8 cellular contexts compared by ENCODE assay signal in genomic region chr1:220272047-220272840, GRCh38. TPM values are rescaled to one million over a fixed set of nuclear protein-coding genes. Genes with fewer than 3 reads are reported as not detected.
DNase-seq lines count a peak whose midpoint lies in the region; ATAC-seq and TF ChIP-seq lines count a peak whose summit lies in the region.

A gene with protein sequence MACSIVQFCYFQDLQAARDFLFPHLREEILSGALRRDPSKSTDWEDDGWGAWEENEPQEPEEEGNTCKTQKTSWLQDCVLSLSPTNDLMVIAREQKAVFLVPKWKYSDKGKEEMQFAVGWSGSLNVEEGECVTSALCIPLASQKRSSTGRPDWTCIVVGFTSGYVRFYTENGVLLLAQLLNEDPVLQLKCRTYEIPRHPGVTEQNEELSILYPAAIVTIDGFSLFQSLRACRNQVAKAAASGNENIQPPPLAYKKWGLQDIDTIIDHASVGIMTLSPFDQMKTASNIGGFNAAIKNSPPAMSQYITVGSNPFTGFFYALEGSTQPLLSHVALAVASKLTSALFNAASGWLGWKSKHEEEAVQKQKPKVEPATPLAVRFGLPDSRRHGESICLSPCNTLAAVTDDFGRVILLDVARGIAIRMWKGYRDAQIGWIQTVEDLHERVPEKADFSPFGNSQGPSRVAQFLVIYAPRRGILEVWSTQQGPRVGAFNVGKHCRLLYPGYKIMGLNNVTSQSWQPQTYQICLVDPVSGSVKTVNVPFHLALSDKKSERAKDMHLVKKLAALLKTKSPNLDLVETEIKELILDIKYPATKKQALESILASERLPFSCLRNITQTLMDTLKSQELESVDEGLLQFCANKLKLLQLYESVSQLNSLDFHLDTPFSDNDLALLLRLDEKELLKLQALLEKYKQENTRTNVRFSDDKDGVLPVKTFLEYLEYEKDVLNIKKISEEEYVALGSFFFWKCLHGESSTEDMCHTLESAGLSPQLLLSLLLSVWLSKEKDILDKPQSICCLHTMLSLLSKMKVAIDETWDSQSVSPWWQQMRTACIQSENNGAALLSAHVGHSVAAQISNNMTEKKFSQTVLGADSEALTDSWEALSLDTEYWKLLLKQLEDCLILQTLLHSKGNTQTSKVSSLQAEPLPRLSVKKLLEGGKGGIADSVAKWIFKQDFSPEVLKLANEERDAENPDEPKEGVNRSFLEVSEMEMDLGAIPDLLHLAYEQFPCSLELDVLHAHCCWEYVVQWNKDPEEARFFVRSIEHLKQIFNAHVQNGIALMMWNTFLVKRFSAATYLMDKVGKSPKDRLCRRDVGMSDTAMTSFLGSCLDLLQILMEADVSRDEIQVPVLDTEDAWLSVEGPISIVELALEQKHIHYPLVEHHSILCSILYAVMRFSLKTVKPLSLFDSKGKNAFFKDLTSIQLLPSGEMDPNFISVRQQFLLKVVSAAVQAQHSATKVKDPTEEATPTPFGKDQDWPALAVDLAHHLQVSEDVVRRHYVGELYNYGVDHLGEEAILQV (N-terminal part only) (minus strand): TSS chr1:220272453. CDS start chr1:220272337, 116 bp downstream.

- DNase-seq in NCI-H1048 (lab: John Stamatoyannopoulos, UW) = peak; percentile 96
- peak; percentile 56 for DNase-seq in SK-N-MC (ENCODE audit: low read depth, low spot score)
- DNase-seq in activated naive CD4-positive, alpha-beta T cell treated with anti-CD3 and anti-CD28 coated beads, Interleukin-2, amount 10 ng/mL, durations not matched to agents 7 days and 5 days = peak; percentile 98
- peak; percentile 96 for DNase-seq in glomerular visceral epithelial cell (ENCODE audit: extremely low spot score)
- DNase-seq in osteoblast (ENCODE audit: insufficient read length, low spot score, missing footprints) = peak; percentile 95
- DNase-seq in thoracic aorta (ENCODE audit: low spot score) = peak; percentile 68

- peaks cover 21% of the 10 kb centered on the region for H3K27me3 Mint-ChIP-seq in activated naive CD4-positive, alpha-beta T cell treated with anti-CD3 and anti-CD28 coated beads, Interleukin-2, amount 10 ng/mL, durations not matched to agents 7 days and 5 days

- H3K9me3 ChIP-seq in SK-N-MC (ENCODE audit: low read depth, low read length) (no peaks in the 10 kb centered on the region), osteoblast (ENCODE audit: low read depth, low read length) (no peaks in the 10 kb centered on the region), thoracic aorta (no peaks in the 10 kb centered on the region)

- H3K79me2 ChIP-seq in osteoblast (ENCODE audit: insufficient read depth, low read length) = peaks cover 50% of the 10 kb centered on the region

- ATAC-seq in HG02588 (IDR thresholded peaks at IDR 0.05; ENCODE audit: unreplicated experiment) = peak; percentile 96
- ATAC-seq in thoracic aorta (ENCODE audit: insufficient number of reproducible peaks, low FRiP score, low read depth) = peak; percentile 91

- H3K4me3 Mint-ChIP-seq in activated naive CD4-positive, alpha-beta T cell treated with anti-CD3 and anti-CD28 coated beads, Interleukin-2, amount 10 ng/mL, durations not matched to agents 7 days and 5 days = no peak within 1 kb of the TSS

- peak within 1 kb of the TSS; percentile 82 for H3K4me2 ChIP-seq in osteoblast (ENCODE audit: insufficient read depth, low read length)

- H3K4me1 Mint-ChIP-seq in activated naive CD4-positive, alpha-beta T cell treated with anti-CD3 and anti-CD28 coated beads, Interleukin-2, amount 10 ng/mL, durations not matched to agents 7 days and 5 days = peaks cover 9% of the 10 kb centered on the region

- peak within 1 kb of the TSS; percentile 98 for H3K4me3 ChIP-seq in GM08714 (ENCODE audit: low read length)
- peak within 1 kb of the TSS; percentile 96 for H3K4me3 ChIP-seq in SK-N-MC
- peak within 1 kb of the TSS; percentile 96 for H3K4me3 ChIP-seq in osteoblast (ENCODE audit: insufficient read depth, low read length)
- H3K4me3 ChIP-seq in thoracic aorta = peak within 1 kb of the TSS; percentile 98

- no peaks in the 10 kb centered on the region for H3K9me3 Mint-ChIP-seq in activated naive CD4-positive, alpha-beta T cell treated with anti-CD3 and anti-CD28 coated beads, Interleukin-2, amount 10 ng/mL, durations not matched to agents 7 days and 5 days

- peaks cover 26% of the 10 kb centered on the region for H4K20me1 ChIP-seq in osteoblast (ENCODE audit: insufficient read depth, low read length)

- peak within 1 kb of the TSS; percentile 84 for H3K9ac ChIP-seq in SK-N-MC (ENCODE audit: insufficient read length)

- H3K27ac ChIP-seq in SK-N-MC = peak within 1 kb of the TSS; percentile 88
- peak within 1 kb of the TSS; percentile 97 for H3K27ac ChIP-seq in osteoblast (ENCODE audit: low read depth, low read length)
- peak within 1 kb of the TSS; percentile 74 to 79 for H3K27ac ChIP-seq in thoracic aorta

- H3K36me3 ChIP-seq in SK-N-MC (ENCODE audit: insufficient read depth, low read length) (peaks cover 32% of the 10 kb centered on the region), osteoblast (ENCODE audit: insufficient read depth, low read length) (peaks cover 8% of the 10 kb centered on the region), thoracic aorta (no peaks in the 10 kb centered on the region)

- peak within 1 kb of the TSS; percentile 96 for H2AFZ ChIP-seq in osteoblast (ENCODE audit: low read length)

- H3K27me3 ChIP-seq in osteoblast (ENCODE audit: insufficient read depth, low read length) (no peaks in the 10 kb centered on the region), thoracic aorta (replicated peaks; ENCODE audit: insufficient read depth) (no peaks in the 10 kb centered on the region)

- CTCF ChIA-PET in activated naive CD4-positive, alpha-beta T cell treated with anti-CD3 and anti-CD28 coated beads, Interleukin-2, amount 10 ng/mL, durations not matched to agents 7 days and 5 days (lab: Charles Lee) = interaction anchor here (1.4 kb wide), 1 partner anchor 24 kb away, joined by 3 read pairs; no protein-coding TSS in a partner anchor

- no peak within 1 kb of the TSS for H3K27ac Mint-ChIP-seq in activated naive CD4-positive, alpha-beta T cell treated with anti-CD3 and anti-CD28 coated beads, Interleukin-2, amount 10 ng/mL, durations not matched to agents 7 days and 5 days

- peaks cover 16% of the 10 kb centered on the region for H3K36me3 Mint-ChIP-seq in activated naive CD4-positive, alpha-beta T cell treated with anti-CD3 and anti-CD28 coated beads, Interleukin-2, amount 10 ng/mL, durations not matched to agents 7 days and 5 days

- TF ChIP-seq CTCF in osteoblast (IDR thresholded peaks at IDR 0.05; ENCODE audit: extremely low read depth, low read depth, low read length) = no peak
- TF ChIP-seq CTCF in thoracic aorta (IDR thresholded peaks at IDR 0.05) = no peak

- H3K4me1 ChIP-seq in osteoblast (ENCODE audit: insufficient read depth, low read length) (peaks cover 18% of the 10 kb centered on the region), thoracic aorta (ENCODE audit: control insufficient read depth in 1 of 2, low read depth in 2 of 2) (peaks cover 31 to 36% of the 10 kb centered on the region in 2 donors)

RNA-seq across cellular contexts. Expression of the gene that starts here (rescaled TPM):
- total RNA-seq in osteoblast = 42.4 and 44.2 TPM in 2 replicates
- 10 to 100 TPM; 22.5 to 37.9 TPM for total RNA-seq in thoracic aorta

Comparison
In these comparisons a context has a peak if more than half of its experiments do, and no peak if none do; other contexts are left out.
1. Peak in every context shown above with its lines: DNase-seq, ATAC-seq, H3K4me3 ChIP-seq and H3K27ac ChIP-seq.